Comparison of ENCODE assay signal across 3 cellular contexts in genomic region chrX:154040307-154040756, GRCh38.
TF ChIP-seq lines count a peak whose summit lies in the region.

No MANE protein-coding gene starts in this region.

TF ChIP-seq in A549, 52 proteins besides CTCF, POLR2A, EP300 and RAD21:
- no peak for TF ChIP-seq EHF (CRISPR knock-in tag; IDR thresholded peaks at IDR 0.05)
- TF ChIP-seq ZC3H11A (IDR thresholded peaks at IDR 0.05): no peak
- TF ChIP-seq, protein P1, sequence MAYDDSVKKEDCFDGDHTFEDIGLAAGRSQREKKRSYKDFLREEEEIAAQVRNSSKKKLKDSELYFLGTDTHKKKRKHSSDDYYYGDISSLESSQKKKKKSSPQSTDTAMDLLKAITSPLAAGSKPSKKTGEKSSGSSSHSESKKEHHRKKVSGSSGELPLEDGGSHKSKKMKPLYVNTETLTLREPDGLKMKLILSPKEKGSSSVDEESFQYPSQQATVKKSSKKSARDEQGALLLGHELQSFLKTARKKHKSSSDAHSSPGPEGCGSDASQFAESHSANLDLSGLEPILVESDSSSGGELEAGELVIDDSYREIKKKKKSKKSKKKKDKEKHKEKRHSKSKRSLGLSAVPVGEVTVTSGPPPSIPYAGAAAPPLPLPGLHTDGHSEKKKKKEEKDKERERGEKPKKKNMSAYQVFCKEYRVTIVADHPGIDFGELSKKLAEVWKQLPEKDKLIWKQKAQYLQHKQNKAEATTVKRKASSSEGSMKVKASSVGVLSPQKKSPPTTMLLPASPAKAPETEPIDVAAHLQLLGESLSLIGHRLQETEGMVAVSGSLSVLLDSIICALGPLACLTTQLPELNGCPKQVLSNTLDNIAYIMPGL (CRISPR knock-in tag; IDR thresholded peaks at IDR 0.05; ENCODE audit: borderline replicate concordance): no peak
- no peak for TF ChIP-seq FOSL2 (IDR thresholded peaks at IDR 0.05)
- no peak for TF ChIP-seq FOSL2 (CRISPR knock-in tag; IDR thresholded peaks at IDR 0.05)
- TF ChIP-seq SREBF2 (IDR thresholded peaks at IDR 0.05): no peak
- no peak for TF ChIP-seq EHMT2 (IDR thresholded peaks at IDR 0.05; ENCODE audit: low read depth)
- no peak for TF ChIP-seq NR3C1 (IDR thresholded peaks at IDR 0.05)
- no peak for TF ChIP-seq HOXA7 (CRISPR knock-in tag; IDR thresholded peaks at IDR 0.05)
- TF ChIP-seq PHF8 (IDR thresholded peaks at IDR 0.05; ENCODE audit: borderline replicate concordance, low read depth): no peak

TF ChIP-seq in GM12878, 131 proteins besides CTCF, POLR2A, EP300 and RAD21:
- TF ChIP-seq ZNF24 (IDR thresholded peaks at IDR 0.05) (no peak), PML (IDR thresholded peaks at IDR 0.05; ENCODE audit: low read length) (no peak), SRF (IDR thresholded peaks at IDR 0.05; ENCODE audit: low read depth in 2 of 2, low read length in 2 of 2) (no peak), YBX1 (IDR thresholded peaks at IDR 0.05) (no peak), CHD4 (IDR thresholded peaks at IDR 0.05) (no peak), CHD1 (IDR thresholded peaks at IDR 0.05; ENCODE audit: low read depth, low read length) (no peak), YY1 (IDR thresholded peaks at IDR 0.05; ENCODE audit: low read depth, low read length) (no peak), HDAC6 (IDR thresholded peaks at IDR 0.05; ENCODE audit: unreplicated experiment) (no peak), MTA3 (IDR thresholded peaks at IDR 0.05; ENCODE audit: borderline replicate concordance, low read length) (no peak), MEF2B (IDR thresholded peaks at IDR 0.05; ENCODE audit: partially characterized antibody, poor library complexity, severe bottlenecking) (no peak), POLR2AphosphoS5 (IDR thresholded peaks at IDR 0.05; ENCODE audit: low read length) (no peak), GABPA (IDR thresholded peaks at IDR 0.05; ENCODE audit: low read depth) (no peak), HDGF (IDR thresholded peaks at IDR 0.05) (no peak)
TF ChIP-seq in GM12878: peak in this region for 0.

TF ChIP-seq in HEK293T, 16 proteins besides CTCF, POLR2A, EP300 and RAD21:
- TF ChIP-seq ELF4 (IDR thresholded peaks at IDR 0.05) (no peak), FOXA1 (IDR thresholded peaks at IDR 0.05) (no peak), ZNF384 (IDR thresholded peaks at IDR 0.05) (no peak), NFRKB (IDR thresholded peaks at IDR 0.05) (no peak), BHLHE40 (IDR thresholded peaks at IDR 0.05; ENCODE audit: borderline replicate concordance) (no peak), CTBP1 (IDR thresholded peaks at IDR 0.05; ENCODE audit: borderline replicate concordance) (no peak), HDGF (IDR thresholded peaks at IDR 0.05; ENCODE audit: borderline replicate concordance) (no peak), ARNT (IDR thresholded peaks at IDR 0.05) (no peak), FOXK2 (IDR thresholded peaks at IDR 0.05) (no peak), FOXM1 (IDR thresholded peaks at IDR 0.05; ENCODE audit: borderline replicate concordance) (no peak), LEF1 (IDR thresholded peaks at IDR 0.05; ENCODE audit: borderline replicate concordance) (no peak), SUZ12 (IDR thresholded peaks at IDR 0.05) (no peak), PKNOX1 (IDR thresholded peaks at IDR 0.05) (no peak), L3MBTL2 (conservative IDR thresholded peaks at IDR 0.05) (no peak), TARDBP (IDR thresholded peaks at IDR 0.05) (no peak), SP1 (IDR thresholded peaks at IDR 0.05) (no peak)
